12 cellular contexts compared by ENCODE assay signal in the genomic region with DNA sequence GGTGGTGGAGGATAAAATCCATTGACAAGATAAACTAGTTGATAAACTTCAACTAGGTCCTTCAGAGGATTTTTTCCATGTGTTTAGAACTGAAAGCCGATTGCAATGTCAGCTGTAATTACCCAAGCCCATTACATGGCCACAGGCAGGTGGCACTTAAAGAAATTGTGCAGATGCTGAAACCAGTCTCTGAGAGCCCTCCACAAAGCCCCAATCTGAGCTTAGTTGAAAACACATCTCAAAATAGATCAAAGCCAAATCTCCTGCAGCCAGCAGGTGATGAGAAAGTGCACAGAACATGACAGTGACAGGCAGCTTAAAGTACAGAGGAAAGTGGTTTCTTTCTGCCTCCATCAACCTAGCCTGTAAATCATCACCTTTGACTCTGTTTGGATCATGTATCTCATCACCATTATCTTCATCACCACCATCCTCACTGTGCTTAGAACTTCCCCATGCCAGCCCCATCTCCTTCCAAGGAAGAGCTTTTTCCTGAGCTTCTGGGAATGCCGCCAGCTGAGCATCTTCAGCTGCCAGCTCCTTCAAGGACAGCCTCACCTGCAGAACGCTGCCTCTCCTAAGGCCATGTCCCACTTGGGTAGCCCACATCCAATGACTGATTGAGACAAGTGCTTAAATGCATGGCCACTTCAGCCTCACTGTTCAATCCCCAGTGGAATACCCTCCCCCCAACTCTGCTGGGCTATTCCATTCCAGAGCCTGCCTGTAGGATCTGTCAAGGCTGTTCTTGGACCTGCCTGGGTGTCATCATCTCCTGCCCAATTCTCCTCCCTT.
"Had no signal": no experiment of that assay in that cellular context is flagged by ENCODE, and none has a peak within 500 bp of the region (broad histone marks: within the 10 kb centered on the region; RNA-seq: fewer than 3 reads in every experiment).

No MANE protein-coding gene starts in this region.

- H3K36me3 Mint-ChIP-seq: activated naive CD8-positive, alpha-beta T cell; immature natural killer cell had no signal

- H3K9me3 ChIP-seq: upper lobe of right lung had no signal

- H3K4me1 Mint-ChIP-seq: immature natural killer cell, neural crest cell had no signal

- H3K27ac ChIP-seq: upper lobe of right lung, VCaP had no signal

- H3K36me3 ChIP-seq: upper lobe of right lung had no signal

- H3K4me1 ChIP-seq: upper lobe of right lung had no signal

- H3K27me3 ChIP-seq: upper lobe of right lung had no signal

- H3K4me3 ChIP-seq: upper lobe of right lung had no signal

- H3K27ac Mint-ChIP-seq: activated naive CD8-positive, alpha-beta T cell; immature natural killer cell; progenitor cell of endocrine pancreas had no signal

- H3K27me3 Mint-ChIP-seq: activated naive CD8-positive, alpha-beta T cell had no signal

- H3K4me3 Mint-ChIP-seq: activated naive CD8-positive, alpha-beta T cell; immature natural killer cell; neural crest cell had no signal

- DNase-seq: activated CD4-positive, alpha-beta T cell treated with anti-CD3 and anti-CD28 coated beads for 1 hour; activated CD4-positive, alpha-beta T cell treated with anti-CD3 and anti-CD28 coated beads, Interleukin-2, amount 50 U/mL, for 4 hours; activated gamma-delta T cell; immature natural killer cell; kidney glomerular epithelial cell; left ventricle myocardium superior; stimulated activated naive CD4-positive, alpha-beta T cell; upper lobe of right lung had no signal

- ATAC-seq: left ventricle myocardium superior, upper lobe of right lung had no signal
